Comparison of ENCODE assay signal across 26 cellular contexts in the genomic region with DNA sequence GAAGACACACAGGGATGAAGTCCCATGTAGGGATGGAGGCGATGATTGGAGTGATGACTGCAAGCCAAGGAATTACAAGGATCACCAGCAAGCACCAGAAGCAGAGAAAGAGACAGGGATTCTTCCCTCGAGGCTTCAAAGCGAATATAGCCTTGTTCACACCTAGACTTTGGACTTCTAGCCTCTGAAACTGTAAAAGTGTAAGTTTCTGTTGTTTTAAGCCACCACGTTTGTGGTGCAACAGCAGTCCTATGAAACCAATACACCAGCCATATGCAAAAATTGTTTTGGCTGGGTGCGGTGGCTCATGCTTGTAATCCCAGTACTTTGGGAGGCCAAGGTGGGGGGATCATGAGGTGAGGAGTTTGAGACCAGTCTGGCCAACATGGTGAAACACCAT.
"Had no signal": no experiment of that assay in that cellular context is flagged by ENCODE, and none has a peak within 500 bp of the region (broad histone marks: within the 10 kb centered on the region; RNA-seq: fewer than 3 reads in every experiment).

No MANE protein-coding gene starts in this region.

- H3K9ac ChIP-seq: SK-N-SH had no signal

- H3K36me3 ChIP-seq: breast epithelium, Peyer's patch, SJSA1 had no signal

- DNase-seq: activated CD4-positive, alpha-beta T cell treated with anti-CD3 and anti-CD28 coated beads, Interleukin-2, amount 10 ng/mL, durations not matched to agents 24 days and 14 days; activated CD4-positive, alpha-beta T cell treated with anti-CD3 and anti-CD28 coated beads, Interleukin-2, amount 50 U/mL, for 4 hours; activated CD8-positive, alpha-beta T cell treated with anti-CD3 and anti-CD28 coated beads for 36 hours; activated naive CD4-positive, alpha-beta T cell treated with anti-CD3 and anti-CD28 coated beads, Interleukin-2, amount 10 ng/mL, durations not matched to agents 7 days and 5 days; activated T-cell treated with anti-CD3 and anti-CD28 coated beads, Interleukin-2, amount 50 U/mL, for 24 hours; body of pancreas; NCI-H1092 treated with DMSO at 0.1 percent for 48 hours; NCI-H1417; NCI-H146; NCI-H187; NCI-H2029 treated with DMSO at 0.1 percent for 48 hours; NCI-H226; NCI-H446 treated with DMSO at 0.1 percent for 48 hours; NCI-H524; NK-92 treated with Interleukin-12 subunit alpha and Interleukin-12 subunit beta, amount 100 ng/mL, for 24 hours; PC-3; Peyer's patch; RPMI8226; SHP77 treated with DMSO at 0.1 percent for 48 hours; SK-N-SH had no signal

- H3K27ac ChIP-seq: body of pancreas, breast epithelium, Peyer's patch, SJSA1 had no signal

- H3K9me3 Mint-ChIP-seq: activated CD4-positive, alpha-beta T cell treated with anti-CD3 and anti-CD28 coated beads, Interleukin-2, amount 10 ng/mL, durations not matched to agents 24 days and 14 days; activated CD8-positive, alpha-beta T cell treated with anti-CD3 and anti-CD28 coated beads for 36 hours; activated naive CD4-positive, alpha-beta T cell treated with anti-CD3 and anti-CD28 coated beads, Interleukin-2, amount 10 ng/mL, durations not matched to agents 7 days and 5 days; activated T-cell treated with anti-CD3 and anti-CD28 coated beads, Interleukin-2, amount 50 U/mL, for 24 hours; activated T-helper 2 cell treated with anti-CD3 and anti-CD28 coated beads, Interferon-gamma antibody, Interleukin-2, Interleukin-4, amounts not matched to agents 10 μg/mL and 5 μg/mL and 100 μg/mL, durations not matched to agents 14 hours and 24 hours and 36 hours; T-helper 1 cell treated with Interleukin-12 subunit alpha and Interleukin-12 subunit beta and Interleukin-4 antibody, amounts not matched to agents 30 μg/mL and 1 μg/mL, for 36 hours; T-helper 2 cell treated with Interferon-gamma antibody and Interleukin-4, amounts not matched to agents 5 μg/mL and 100 μg/mL, for 36 hours had no signal

- H3K4me3 ChIP-seq: body of pancreas, breast epithelium, Peyer's patch, SJSA1 had no signal

- ATAC-seq: activated CD8-positive, alpha-beta T cell treated with anti-CD3 and anti-CD28 coated beads for 36 hours; body of pancreas; PC-3 had no signal

- H3K27ac Mint-ChIP-seq: activated CD4-positive, alpha-beta T cell treated with anti-CD3 and anti-CD28 coated beads, Interleukin-2, amount 10 ng/mL, durations not matched to agents 24 days and 14 days; activated CD8-positive, alpha-beta T cell treated with anti-CD3 and anti-CD28 coated beads for 36 hours; activated naive CD4-positive, alpha-beta T cell treated with anti-CD3 and anti-CD28 coated beads, Interleukin-2, amount 10 ng/mL, durations not matched to agents 7 days and 5 days; activated naive CD8-positive, alpha-beta T cell; activated T-cell treated with anti-CD3 and anti-CD28 coated beads, Interleukin-2, amount 50 U/mL, for 24 hours; activated T-helper 2 cell treated with anti-CD3 and anti-CD28 coated beads, Interferon-gamma antibody, Interleukin-2, Interleukin-4, amounts not matched to agents 10 μg/mL and 5 μg/mL and 100 μg/mL, durations not matched to agents 14 hours and 24 hours and 36 hours; T-helper 1 cell treated with Interleukin-12 subunit alpha and Interleukin-12 subunit beta and Interleukin-4 antibody, amounts not matched to agents 30 μg/mL and 1 μg/mL, for 36 hours; T-helper 2 cell treated with Interferon-gamma antibody and Interleukin-4, amounts not matched to agents 5 μg/mL and 100 μg/mL, for 36 hours had no signal

- H3K9me3 ChIP-seq: body of pancreas, breast epithelium, Peyer's patch, SJSA1, SK-N-SH had no signal

- H3K4me3 Mint-ChIP-seq: activated CD4-positive, alpha-beta T cell treated with anti-CD3 and anti-CD28 coated beads, Interleukin-2, amount 10 ng/mL, durations not matched to agents 24 days and 14 days; activated CD8-positive, alpha-beta T cell treated with anti-CD3 and anti-CD28 coated beads for 36 hours; activated naive CD4-positive, alpha-beta T cell treated with anti-CD3 and anti-CD28 coated beads, Interleukin-2, amount 10 ng/mL, durations not matched to agents 7 days and 5 days; activated naive CD8-positive, alpha-beta T cell; activated T-cell treated with anti-CD3 and anti-CD28 coated beads, Interleukin-2, amount 50 U/mL, for 24 hours; T-helper 1 cell treated with Interleukin-12 subunit alpha and Interleukin-12 subunit beta and Interleukin-4 antibody, amounts not matched to agents 30 μg/mL and 1 μg/mL, for 36 hours; T-helper 2 cell treated with Interferon-gamma antibody and Interleukin-4, amounts not matched to agents 5 μg/mL and 100 μg/mL, for 36 hours had no signal

- H3K4me2 ChIP-seq: SK-N-SH had no signal

- H3K4me1 Mint-ChIP-seq: activated CD4-positive, alpha-beta T cell treated with anti-CD3 and anti-CD28 coated beads, Interleukin-2, amount 10 ng/mL, durations not matched to agents 24 days and 14 days; activated naive CD4-positive, alpha-beta T cell treated with anti-CD3 and anti-CD28 coated beads, Interleukin-2, amount 10 ng/mL, durations not matched to agents 7 days and 5 days had no signal

- H3K27me3 Mint-ChIP-seq: activated CD4-positive, alpha-beta T cell treated with anti-CD3 and anti-CD28 coated beads, Interleukin-2, amount 10 ng/mL, durations not matched to agents 24 days and 14 days; activated CD8-positive, alpha-beta T cell treated with anti-CD3 and anti-CD28 coated beads for 36 hours; activated naive CD8-positive, alpha-beta T cell; activated T-cell treated with anti-CD3 and anti-CD28 coated beads, Interleukin-2, amount 50 U/mL, for 24 hours had no signal

- H3K36me3 Mint-ChIP-seq: activated naive CD4-positive, alpha-beta T cell treated with anti-CD3 and anti-CD28 coated beads, Interleukin-2, amount 10 ng/mL, durations not matched to agents 7 days and 5 days; activated naive CD8-positive, alpha-beta T cell had no signal

- H3K27me3 ChIP-seq: body of pancreas, breast epithelium, Peyer's patch, SJSA1 had no signal

- H3K4me1 ChIP-seq: breast epithelium, Peyer's patch, SJSA1 had no signal
